Comparison of ENCODE assay signal across 2 cellular contexts in the genomic region with DNA sequence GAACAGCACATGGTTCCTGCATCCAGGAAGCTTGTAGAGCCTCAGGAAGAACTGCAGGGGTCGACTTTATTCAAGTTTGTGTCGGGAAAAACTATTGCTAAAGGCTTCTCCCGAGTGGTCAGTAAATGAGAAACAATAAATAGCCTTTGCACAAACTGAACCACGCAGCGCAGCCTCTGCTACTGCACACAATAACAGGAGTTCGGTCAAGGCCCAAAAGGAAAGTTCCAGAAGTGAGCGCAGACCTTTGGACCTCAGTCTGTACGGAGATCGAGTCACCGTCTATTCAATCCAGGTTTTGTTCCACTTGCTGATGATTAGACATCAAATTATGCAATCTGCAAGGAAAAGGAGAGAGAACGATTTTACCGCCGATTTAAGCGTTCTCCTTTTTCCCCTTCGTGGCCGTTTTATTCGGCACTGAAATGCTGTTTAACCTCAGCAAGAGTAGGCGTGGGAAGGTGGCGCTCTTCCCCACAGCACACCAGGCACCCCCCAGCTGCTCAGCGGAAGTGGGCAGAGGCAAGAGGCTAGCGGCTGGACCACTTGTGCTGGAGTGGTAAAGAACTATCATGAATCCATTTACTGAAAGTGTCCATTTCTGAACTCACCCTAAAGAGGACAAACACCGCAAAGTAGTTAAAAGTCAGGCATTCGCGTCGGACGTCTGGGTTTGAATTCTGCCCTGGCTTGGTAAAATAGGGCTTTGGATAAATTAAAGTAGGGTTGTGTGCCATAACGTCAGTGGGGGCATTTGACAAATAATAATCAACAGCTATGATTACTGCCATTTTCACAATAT.
TF ChIP-seq lines count a peak whose summit lies in the region.

No MANE protein-coding gene starts in this region.

TF ChIP-seq in GM23338, 12 proteins besides CTCF, POLR2A, EP300 and RAD21 (continues in another document):
- TF ChIP-seq POLR2AphosphoS5 (IDR thresholded peaks at IDR 0.05; ENCODE audit: low read depth) (no peak), CREB1 (CRISPR knock-in tag; IDR thresholded peaks at IDR 0.05; ENCODE audit: low read depth) (no peak), NANOG (IDR thresholded peaks at IDR 0.05; ENCODE audit: borderline replicate concordance) (no peak), ZNF331 (CRISPR knock-in tag; IDR thresholded peaks at IDR 0.05; ENCODE audit: low read depth) (no peak)
- TF ChIP-seq, protein P1, sequence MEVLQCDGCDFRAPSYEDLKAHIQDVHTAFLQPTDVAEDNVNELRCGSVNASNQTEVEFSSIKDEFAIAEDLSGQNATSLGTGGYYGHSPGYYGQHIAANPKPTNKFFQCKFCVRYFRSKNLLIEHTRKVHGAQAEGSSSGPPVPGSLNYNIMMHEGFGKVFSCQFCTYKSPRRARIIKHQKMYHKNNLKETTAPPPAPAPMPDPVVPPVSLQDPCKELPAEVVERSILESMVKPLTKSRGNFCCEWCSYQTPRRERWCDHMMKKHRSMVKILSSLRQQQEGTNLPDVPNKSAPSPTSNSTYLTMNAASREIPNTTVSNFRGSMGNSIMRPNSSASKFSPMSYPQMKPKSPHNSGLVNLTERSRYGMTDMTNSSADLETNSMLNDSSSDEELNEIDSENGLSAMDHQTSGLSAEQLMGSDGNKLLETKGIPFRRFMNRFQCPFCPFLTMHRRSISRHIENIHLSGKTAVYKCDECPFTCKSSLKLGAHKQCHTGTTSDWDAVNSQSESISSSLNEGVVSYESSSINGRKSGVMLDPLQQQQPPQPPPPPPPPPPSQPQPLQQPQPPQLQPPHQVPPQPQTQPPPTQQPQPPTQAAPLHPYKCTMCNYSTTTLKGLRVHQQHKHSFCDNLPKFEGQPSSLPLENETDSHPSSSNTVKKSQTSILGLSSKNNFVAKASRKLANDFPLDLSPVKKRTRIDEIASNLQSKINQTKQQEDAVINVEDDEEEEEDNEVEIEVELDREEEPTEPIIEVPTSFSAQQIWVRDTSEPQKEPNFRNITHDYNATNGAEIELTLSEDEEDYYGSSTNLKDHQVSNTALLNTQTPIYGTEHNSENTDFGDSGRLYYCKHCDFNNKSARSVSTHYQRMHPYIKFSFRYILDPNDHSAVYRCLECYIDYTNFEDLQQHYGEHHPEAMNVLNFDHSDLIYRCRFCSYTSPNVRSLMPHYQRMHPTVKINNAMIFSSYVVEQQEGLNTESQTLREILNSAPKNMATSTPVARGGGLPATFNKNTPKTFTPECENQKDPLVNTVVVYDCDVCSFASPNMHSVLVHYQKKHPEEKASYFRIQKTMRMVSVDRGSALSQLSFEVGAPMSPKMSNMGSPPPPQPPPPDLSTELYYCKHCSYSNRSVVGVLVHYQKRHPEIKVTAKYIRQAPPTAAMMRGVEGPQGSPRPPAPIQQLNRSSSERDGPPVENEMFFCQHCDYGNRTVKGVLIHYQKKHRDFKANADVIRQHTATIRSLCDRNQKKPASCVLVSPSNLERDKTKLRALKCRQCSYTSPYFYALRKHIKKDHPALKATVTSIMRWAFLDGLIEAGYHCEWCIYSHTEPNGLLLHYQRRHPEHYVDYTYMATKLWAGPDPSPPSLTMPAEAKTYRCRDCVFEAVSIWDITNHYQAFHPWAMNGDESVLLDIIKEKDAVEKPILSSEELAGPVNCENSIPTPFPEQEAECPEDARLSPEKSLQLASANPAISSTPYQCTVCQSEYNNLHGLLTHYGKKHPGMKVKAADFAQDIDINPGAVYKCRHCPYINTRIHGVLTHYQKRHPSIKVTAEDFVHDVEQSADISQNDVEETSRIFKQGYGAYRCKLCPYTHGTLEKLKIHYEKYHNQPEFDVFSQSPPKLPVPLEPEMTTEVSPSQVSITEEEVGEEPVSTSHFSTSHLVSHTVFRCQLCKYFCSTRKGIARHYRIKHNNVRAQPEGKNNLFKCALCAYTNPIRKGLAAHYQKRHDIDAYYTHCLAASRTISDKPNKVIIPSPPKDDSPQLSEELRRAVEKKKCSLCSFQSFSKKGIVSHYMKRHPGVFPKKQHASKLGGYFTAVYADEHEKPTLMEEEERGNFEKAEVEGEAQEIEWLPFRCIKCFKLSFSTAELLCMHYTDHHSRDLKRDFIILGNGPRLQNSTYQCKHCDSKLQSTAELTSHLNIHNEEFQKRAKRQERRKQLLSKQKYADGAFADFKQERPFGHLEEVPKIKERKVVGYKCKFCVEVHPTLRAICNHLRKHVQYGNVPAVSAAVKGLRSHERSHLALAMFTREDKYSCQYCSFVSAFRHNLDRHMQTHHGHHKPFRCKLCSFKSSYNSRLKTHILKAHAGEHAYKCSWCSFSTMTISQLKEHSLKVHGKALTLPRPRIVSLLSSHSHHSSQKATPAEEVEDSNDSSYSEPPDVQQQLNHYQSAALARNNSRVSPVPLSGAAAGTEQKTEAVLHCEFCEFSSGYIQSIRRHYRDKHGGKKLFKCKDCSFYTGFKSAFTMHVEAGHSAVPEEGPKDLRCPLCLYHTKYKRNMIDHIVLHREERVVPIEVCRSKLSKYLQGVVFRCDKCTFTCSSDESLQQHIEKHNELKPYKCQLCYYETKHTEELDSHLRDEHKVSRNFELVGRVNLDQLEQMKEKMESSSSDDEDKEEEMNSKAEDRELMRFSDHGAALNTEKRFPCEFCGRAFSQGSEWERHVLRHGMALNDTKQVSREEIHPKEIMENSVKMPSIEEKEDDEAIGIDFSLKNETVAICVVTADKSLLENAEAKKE (CRISPR knock-in tag; IDR thresholded peaks at IDR 0.05), result no peak
- TF ChIP-seq, protein P2, sequence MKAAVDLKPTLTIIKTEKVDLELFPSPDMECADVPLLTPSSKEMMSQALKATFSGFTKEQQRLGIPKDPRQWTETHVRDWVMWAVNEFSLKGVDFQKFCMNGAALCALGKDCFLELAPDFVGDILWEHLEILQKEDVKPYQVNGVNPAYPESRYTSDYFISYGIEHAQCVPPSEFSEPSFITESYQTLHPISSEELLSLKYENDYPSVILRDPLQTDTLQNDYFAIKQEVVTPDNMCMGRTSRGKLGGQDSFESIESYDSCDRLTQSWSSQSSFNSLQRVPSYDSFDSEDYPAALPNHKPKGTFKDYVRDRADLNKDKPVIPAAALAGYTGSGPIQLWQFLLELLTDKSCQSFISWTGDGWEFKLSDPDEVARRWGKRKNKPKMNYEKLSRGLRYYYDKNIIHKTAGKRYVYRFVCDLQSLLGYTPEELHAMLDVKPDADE (IDR thresholded peaks at IDR 0.05), result no peak
- TF ChIP-seq, protein P3, sequence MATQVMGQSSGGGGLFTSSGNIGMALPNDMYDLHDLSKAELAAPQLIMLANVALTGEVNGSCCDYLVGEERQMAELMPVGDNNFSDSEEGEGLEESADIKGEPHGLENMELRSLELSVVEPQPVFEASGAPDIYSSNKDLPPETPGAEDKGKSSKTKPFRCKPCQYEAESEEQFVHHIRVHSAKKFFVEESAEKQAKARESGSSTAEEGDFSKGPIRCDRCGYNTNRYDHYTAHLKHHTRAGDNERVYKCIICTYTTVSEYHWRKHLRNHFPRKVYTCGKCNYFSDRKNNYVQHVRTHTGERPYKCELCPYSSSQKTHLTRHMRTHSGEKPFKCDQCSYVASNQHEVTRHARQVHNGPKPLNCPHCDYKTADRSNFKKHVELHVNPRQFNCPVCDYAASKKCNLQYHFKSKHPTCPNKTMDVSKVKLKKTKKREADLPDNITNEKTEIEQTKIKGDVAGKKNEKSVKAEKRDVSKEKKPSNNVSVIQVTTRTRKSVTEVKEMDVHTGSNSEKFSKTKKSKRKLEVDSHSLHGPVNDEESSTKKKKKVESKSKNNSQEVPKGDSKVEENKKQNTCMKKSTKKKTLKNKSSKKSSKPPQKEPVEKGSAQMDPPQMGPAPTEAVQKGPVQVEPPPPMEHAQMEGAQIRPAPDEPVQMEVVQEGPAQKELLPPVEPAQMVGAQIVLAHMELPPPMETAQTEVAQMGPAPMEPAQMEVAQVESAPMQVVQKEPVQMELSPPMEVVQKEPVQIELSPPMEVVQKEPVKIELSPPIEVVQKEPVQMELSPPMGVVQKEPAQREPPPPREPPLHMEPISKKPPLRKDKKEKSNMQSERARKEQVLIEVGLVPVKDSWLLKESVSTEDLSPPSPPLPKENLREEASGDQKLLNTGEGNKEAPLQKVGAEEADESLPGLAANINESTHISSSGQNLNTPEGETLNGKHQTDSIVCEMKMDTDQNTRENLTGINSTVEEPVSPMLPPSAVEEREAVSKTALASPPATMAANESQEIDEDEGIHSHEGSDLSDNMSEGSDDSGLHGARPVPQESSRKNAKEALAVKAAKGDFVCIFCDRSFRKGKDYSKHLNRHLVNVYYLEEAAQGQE (IDR thresholded peaks at IDR 0.05; ENCODE audit: unreplicated experiment), result no peak

TF ChIP-seq in K562, 482 proteins besides CTCF, POLR2A, EP300 and RAD21 (continues in another document):
- no peak for TF ChIP-seq SMAD4 (CRISPR knock-in tag; conservative IDR thresholded peaks at IDR 0.05)
- no peak for TF ChIP-seq HDAC8 (tag; IDR thresholded peaks at IDR 0.05)
- TF ChIP-seq, protein P4, sequence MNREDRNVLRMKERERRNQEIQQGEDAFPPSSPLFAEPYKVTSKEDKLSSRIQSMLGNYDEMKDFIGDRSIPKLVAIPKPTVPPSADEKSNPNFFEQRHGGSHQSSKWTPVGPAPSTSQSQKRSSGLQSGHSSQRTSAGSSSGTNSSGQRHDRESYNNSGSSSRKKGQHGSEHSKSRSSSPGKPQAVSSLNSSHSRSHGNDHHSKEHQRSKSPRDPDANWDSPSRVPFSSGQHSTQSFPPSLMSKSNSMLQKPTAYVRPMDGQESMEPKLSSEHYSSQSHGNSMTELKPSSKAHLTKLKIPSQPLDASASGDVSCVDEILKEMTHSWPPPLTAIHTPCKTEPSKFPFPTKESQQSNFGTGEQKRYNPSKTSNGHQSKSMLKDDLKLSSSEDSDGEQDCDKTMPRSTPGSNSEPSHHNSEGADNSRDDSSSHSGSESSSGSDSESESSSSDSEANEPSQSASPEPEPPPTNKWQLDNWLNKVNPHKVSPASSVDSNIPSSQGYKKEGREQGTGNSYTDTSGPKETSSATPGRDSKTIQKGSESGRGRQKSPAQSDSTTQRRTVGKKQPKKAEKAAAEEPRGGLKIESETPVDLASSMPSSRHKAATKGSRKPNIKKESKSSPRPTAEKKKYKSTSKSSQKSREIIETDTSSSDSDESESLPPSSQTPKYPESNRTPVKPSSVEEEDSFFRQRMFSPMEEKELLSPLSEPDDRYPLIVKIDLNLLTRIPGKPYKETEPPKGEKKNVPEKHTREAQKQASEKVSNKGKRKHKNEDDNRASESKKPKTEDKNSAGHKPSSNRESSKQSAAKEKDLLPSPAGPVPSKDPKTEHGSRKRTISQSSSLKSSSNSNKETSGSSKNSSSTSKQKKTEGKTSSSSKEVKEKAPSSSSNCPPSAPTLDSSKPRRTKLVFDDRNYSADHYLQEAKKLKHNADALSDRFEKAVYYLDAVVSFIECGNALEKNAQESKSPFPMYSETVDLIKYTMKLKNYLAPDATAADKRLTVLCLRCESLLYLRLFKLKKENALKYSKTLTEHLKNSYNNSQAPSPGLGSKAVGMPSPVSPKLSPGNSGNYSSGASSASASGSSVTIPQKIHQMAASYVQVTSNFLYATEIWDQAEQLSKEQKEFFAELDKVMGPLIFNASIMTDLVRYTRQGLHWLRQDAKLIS (CRISPR knock-in tag; IDR thresholded peaks at IDR 0.05), result no peak
- no peak for TF ChIP-seq ASH1L (IDR thresholded peaks at IDR 0.05; ENCODE audit: borderline replicate concordance, low read depth, partially characterized antibody)
- TF ChIP-seq PRMT5 (CRISPR knock-in tag; IDR thresholded peaks at IDR 0.05), result no peak
- TF ChIP-seq SREBF1 (IDR thresholded peaks at IDR 0.05; ENCODE audit: borderline replicate concordance, low read depth, low read length), result no peak
- no peak for TF ChIP-seq ZFX (CRISPR knock-in tag; IDR thresholded peaks at IDR 0.05)
- TF ChIP-seq, protein P5, sequence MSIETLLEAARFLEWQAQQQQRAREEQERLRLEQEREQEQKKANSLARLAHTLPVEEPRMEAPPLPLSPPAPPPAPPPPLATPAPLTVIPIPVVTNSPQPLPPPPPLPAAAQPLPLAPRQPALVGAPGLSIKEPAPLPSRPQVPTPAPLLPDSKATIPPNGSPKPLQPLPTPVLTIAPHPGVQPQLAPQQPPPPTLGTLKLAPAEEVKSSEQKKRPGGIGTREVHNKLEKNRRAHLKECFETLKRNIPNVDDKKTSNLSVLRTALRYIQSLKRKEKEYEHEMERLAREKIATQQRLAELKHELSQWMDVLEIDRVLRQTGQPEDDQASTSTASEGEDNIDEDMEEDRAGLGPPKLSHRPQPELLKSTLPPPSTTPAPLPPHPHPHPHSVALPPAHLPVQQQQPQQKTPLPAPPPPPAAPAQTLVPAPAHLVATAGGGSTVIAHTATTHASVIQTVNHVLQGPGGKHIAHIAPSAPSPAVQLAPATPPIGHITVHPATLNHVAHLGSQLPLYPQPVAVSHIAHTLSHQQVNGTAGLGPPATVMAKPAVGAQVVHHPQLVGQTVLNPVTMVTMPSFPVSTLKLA (conservative IDR thresholded peaks at IDR 0.05), result no peak
- TF ChIP-seq SAFB (IDR thresholded peaks at IDR 0.05; ENCODE audit: borderline replicate concordance, low read depth, low read length), result no peak
- TF ChIP-seq, protein P6, sequence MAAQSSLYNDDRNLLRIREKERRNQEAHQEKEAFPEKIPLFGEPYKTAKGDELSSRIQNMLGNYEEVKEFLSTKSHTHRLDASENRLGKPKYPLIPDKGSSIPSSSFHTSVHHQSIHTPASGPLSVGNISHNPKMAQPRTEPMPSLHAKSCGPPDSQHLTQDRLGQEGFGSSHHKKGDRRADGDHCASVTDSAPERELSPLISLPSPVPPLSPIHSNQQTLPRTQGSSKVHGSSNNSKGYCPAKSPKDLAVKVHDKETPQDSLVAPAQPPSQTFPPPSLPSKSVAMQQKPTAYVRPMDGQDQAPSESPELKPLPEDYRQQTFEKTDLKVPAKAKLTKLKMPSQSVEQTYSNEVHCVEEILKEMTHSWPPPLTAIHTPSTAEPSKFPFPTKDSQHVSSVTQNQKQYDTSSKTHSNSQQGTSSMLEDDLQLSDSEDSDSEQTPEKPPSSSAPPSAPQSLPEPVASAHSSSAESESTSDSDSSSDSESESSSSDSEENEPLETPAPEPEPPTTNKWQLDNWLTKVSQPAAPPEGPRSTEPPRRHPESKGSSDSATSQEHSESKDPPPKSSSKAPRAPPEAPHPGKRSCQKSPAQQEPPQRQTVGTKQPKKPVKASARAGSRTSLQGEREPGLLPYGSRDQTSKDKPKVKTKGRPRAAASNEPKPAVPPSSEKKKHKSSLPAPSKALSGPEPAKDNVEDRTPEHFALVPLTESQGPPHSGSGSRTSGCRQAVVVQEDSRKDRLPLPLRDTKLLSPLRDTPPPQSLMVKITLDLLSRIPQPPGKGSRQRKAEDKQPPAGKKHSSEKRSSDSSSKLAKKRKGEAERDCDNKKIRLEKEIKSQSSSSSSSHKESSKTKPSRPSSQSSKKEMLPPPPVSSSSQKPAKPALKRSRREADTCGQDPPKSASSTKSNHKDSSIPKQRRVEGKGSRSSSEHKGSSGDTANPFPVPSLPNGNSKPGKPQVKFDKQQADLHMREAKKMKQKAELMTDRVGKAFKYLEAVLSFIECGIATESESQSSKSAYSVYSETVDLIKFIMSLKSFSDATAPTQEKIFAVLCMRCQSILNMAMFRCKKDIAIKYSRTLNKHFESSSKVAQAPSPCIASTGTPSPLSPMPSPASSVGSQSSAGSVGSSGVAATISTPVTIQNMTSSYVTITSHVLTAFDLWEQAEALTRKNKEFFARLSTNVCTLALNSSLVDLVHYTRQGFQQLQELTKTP (IDR thresholded peaks at IDR 0.05; ENCODE audit: low read depth in 1 of 2, partially characterized antibody in 2 of 2), result no peak
- TF ChIP-seq SPI1 (IDR thresholded peaks at IDR 0.05; ENCODE audit: borderline replicate concordance, low read depth, low read length), result no peak
- TF ChIP-seq, protein P7, sequence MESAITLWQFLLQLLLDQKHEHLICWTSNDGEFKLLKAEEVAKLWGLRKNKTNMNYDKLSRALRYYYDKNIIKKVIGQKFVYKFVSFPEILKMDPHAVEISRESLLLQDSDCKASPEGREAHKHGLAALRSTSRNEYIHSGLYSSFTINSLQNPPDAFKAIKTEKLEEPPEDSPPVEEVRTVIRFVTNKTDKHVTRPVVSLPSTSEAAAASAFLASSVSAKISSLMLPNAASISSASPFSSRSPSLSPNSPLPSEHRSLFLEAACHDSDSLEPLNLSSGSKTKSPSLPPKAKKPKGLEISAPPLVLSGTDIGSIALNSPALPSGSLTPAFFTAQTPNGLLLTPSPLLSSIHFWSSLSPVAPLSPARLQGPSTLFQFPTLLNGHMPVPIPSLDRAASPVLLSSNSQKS (CRISPR knock-in tag; IDR thresholded peaks at IDR 0.05), result no peak
- no peak for TF ChIP-seq ZSCAN32 (CRISPR knock-in tag; IDR thresholded peaks at IDR 0.05)
- no peak for TF ChIP-seq FOXK1 (CRISPR knock-in tag; IDR thresholded peaks at IDR 0.05; ENCODE audit: borderline replicate concordance)
- no peak for TF ChIP-seq ZNF77 (CRISPR knock-in tag; IDR thresholded peaks at IDR 0.05)
- no peak for TF ChIP-seq RUNX1 (IDR thresholded peaks at IDR 0.05; ENCODE audit: low read depth)
